ENCODE assay signal across 8 cellular contexts in the genomic region with DNA sequence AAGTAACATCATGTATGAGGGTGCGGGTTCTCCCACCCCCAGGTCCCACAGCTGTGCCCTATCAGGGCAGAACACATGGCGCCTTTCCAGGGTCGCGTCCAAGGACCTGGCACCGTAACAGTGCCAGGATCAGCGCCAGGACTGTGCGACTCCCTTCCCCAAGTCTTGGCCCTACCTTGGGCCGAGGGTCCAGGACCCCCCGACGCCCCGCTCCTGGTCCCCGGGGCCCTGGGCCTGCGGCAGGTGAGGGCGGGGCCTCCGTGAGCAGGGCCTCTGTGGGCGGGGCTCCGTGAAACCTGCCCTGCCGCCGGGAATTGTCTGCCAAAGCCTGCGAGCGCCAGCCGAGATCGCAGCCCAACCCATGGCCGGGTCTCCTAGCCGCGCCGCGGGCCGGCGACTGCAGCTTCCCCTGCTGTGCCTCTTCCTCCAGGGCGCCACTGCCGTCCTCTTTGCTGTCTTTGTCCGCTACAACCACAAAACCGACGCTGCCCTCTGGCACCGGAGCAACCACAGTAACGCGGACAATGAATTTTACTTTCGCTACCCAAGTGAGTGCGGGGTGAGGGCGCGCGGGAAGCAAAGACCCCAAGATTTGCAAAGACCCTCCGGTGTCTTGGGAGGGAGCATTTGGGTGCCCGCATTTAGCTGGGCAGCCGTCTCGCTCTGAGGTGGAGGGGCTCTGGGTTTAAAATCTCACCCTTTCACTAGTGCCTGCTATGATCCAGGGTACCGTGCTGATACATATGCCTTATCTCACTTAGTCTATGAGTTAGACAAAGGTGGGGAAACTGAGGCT. TPM values are rescaled to one million over a fixed set of nuclear protein-coding genes. Genes with fewer than 3 reads are reported as not detected.
DNase-seq lines count a peak whose midpoint lies in the region; TF ChIP-seq lines count a peak whose summit lies in the region.

A gene with protein sequence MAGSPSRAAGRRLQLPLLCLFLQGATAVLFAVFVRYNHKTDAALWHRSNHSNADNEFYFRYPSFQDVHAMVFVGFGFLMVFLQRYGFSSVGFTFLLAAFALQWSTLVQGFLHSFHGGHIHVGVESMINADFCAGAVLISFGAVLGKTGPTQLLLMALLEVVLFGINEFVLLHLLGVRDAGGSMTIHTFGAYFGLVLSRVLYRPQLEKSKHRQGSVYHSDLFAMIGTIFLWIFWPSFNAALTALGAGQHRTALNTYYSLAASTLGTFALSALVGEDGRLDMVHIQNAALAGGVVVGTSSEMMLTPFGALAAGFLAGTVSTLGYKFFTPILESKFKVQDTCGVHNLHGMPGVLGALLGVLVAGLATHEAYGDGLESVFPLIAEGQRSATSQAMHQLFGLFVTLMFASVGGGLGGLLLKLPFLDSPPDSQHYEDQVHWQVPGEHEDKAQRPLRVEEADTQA (plus strand): TSS at position 323 of the 796 bp plus-strand sequence. CDS start 39 bp downstream, at position 362.

- peaks cover 31% of the 10 kb centered on the region for H3K27me3 Mint-ChIP-seq in endodermal cell (ENCODE audit: insufficient read depth)

- H3K27ac ChIP-seq in SJSA1 (no peak within 1 kb of the TSS), endodermal cell (ENCODE audit: low read depth, low read length) (no peak within 1 kb of the TSS), muscle layer of duodenum (ENCODE audit: low read length) (no peak within 1 kb of the TSS)

- H3K27me3 ChIP-seq in SJSA1 (replicated peaks) = peaks cover 42% of the 10 kb centered on the region
- H3K27me3 ChIP-seq in endodermal cell (ENCODE audit: control insufficient read depth, insufficient read depth, low read length, poor library complexity, severe bottlenecking) = peaks cover 30% of the 10 kb centered on the region
- H3K27me3 ChIP-seq in muscle layer of duodenum (ENCODE audit: low read depth, low read length) = peaks cover 10% of the 10 kb centered on the region

- peaks cover 16% of the 10 kb centered on the region for H3K4me1 Mint-ChIP-seq in endodermal cell

- peak; percentile 32 for DNase-seq in activated CD8-positive, alpha-beta memory T cell treated with anti-CD3 and anti-CD28 coated beads, Interleukin-2, amount 50 U/mL, for 4 hours
- no peak for DNase-seq in activated CD8-positive, alpha-beta memory T cell treated with anti-CD3 and anti-CD28 coated beads for 24 hours
- DNase-seq in SJSA1 (ENCODE audit: low read depth in 1 of 2, low spot score in 2 of 2) = no peak
- DNase-seq in endodermal cell = peak; percentile 94
- no peak for DNase-seq in SKM-1 treated with dmso at 0.1 percent for 144 hours (lab: John Stamatoyannopoulos, UW; ENCODE audit: unreplicated experiment)
- no peak for DNase-seq in SW 1271 (lab: John Stamatoyannopoulos, UW)
- no peak for DNase-seq in glomerular visceral epithelial cell (ENCODE audit: extremely low spot score)

- WGBS in endodermal cell (ENCODE audit: insufficient coverage in 1 of 2, insufficient read length in 1 of 2), 2 experiments = 23 to 28% methylated on average over 37 to 48 of the region's 48 CpGs

- no peak for TF ChIP-seq CTCF in endodermal cell (conservative IDR thresholded peaks at IDR 0.05)

- H3K4me1 ChIP-seq in SJSA1 (replicated peaks) (peaks cover 6% of the 10 kb centered on the region; the same call in 1 of the 2 replicates), endodermal cell (ENCODE audit: control insufficient read depth, insufficient read depth, low read length) (peaks cover 6% of the 10 kb centered on the region), muscle layer of duodenum (ENCODE audit: control insufficient read depth in 1 of 2, insufficient read depth in 2 of 2, low read length in 2 of 2) (peaks cover 0 to 9% of the 10 kb centered on the region in 2 donors)

- H3K27ac Mint-ChIP-seq in endodermal cell = peak within 1 kb of the TSS; percentile 80

- H3K36me3 ChIP-seq in SJSA1 = no peaks in the 10 kb centered on the region
- H3K36me3 ChIP-seq in endodermal cell (ENCODE audit: control insufficient read depth, insufficient read depth, low read length) = no peaks in the 10 kb centered on the region
- H3K36me3 ChIP-seq in muscle layer of duodenum (ENCODE audit: control insufficient read depth in 1 of 2, insufficient read depth in 2 of 2, low read length in 2 of 2) = no peaks in the 10 kb centered on the region

- peak within 1 kb of the TSS; percentile 9; the same call in 1 of the 2 replicates for H3K4me3 ChIP-seq in SJSA1
- H3K4me3 ChIP-seq in endodermal cell (ENCODE audit: low read length) = peak within 1 kb of the TSS; percentile 67
- H3K4me3 ChIP-seq in muscle layer of duodenum (ENCODE audit: low read depth in 1 of 2, low read length in 2 of 2) = peak within 1 kb of the TSS; percentile 46 to 49

- H3K9me3 Mint-ChIP-seq in endodermal cell = no peaks in the 10 kb centered on the region

- H3K9me3 ChIP-seq in SJSA1 (replicated peaks) (no peaks in the 10 kb centered on the region), endodermal cell (ENCODE audit: control insufficient read depth, low read length) (no peaks in the 10 kb centered on the region), muscle layer of duodenum (ENCODE audit: control insufficient read depth in 1 of 2, low read length in 2 of 2) (no peaks in the 10 kb centered on the region)

- H3K9ac ChIP-seq in endodermal cell (ENCODE audit: extremely low read depth, low read length, poor library complexity, severe bottlenecking) = no peak within 1 kb of the TSS

- H3K4me3 Mint-ChIP-seq in endodermal cell = peak within 1 kb of the TSS; percentile 67

- no peaks in the 10 kb centered on the region for H3K36me3 Mint-ChIP-seq in endodermal cell (ENCODE audit: low read depth)

RNA-seq across cellular contexts. Expression of the gene that starts here (rescaled TPM):
- total RNA-seq in SJSA1 (2014; rRNA removed; shearing (Covaris generic)) = not detected in 2 replicates
- total RNA-seq in endodermal cell = 1 to 10 TPM; 3.9 to 4.0 TPM
- polyA plus RNA-seq in endodermal cell (2013, experiment 1 of 2) = 0.50 TPM
- 0.33 TPM for polyA plus RNA-seq in endodermal cell (2013, experiment 2 of 2)

Comparison
In these comparisons a context has a peak if more than half of its experiments do, and no peak if none do; other contexts are left out.
1. DNase-seq: peak in activated CD8-positive, alpha-beta memory T cell treated with anti-CD3 and anti-CD28 coated beads, Interleukin-2, amount 50 U/mL, for 4 hours (single experiment) and endodermal cell (single experiment); none in activated CD8-positive, alpha-beta memory T cell treated with anti-CD3 and anti-CD28 coated beads for 24 hours (single experiment), SJSA1 (0 of 2), SKM-1 treated with dmso at 0.1 percent for 144 hours (single experiment), SW 1271 (0 of 2) and glomerular visceral epithelial cell (single experiment).
2. H3K4me3 ChIP-seq: peak in every context shown above with its lines; median percentile 67 in endodermal cell; 48 in muscle layer of duodenum; 9 in SJSA1.